19 cellular contexts compared by ENCODE assay signal in genomic region chr22:20663941-20664593, GRCh38.
"Had no signal": no experiment of that assay in that cellular context is flagged by ENCODE, and none has a peak within 500 bp of the region (broad histone marks: within the 10 kb centered on the region; RNA-seq: fewer than 3 reads in every experiment).

No MANE protein-coding gene starts in this region.

- H3K9me3 ChIP-seq: mucosa of descending colon, pancreas, testis had no signal

- ATAC-seq: effector memory CD8-positive, alpha-beta T cell; mucosa of descending colon; naive thymus-derived CD8-positive, alpha-beta T cell; pancreas; right cardiac atrium; stimulated activated effector memory CD8-positive, alpha-beta T cell treated with anti-CD3 and anti-CD28 coated beads, Interleukin-12 subunit alpha, Interleukin-12 subunit beta, amount 100 ng/mL, for 72 hours; stimulated activated naive CD8-positive, alpha-beta T cell treated with anti-CD3 and anti-CD28 coated beads, Interleukin-15, amount 100 ng/mL, for 72 hours had no signal

- H3K4me3 Mint-ChIP-seq: dendritic cell treated with granulocyte-macrophage colony-stimulating factor and Interleukin-4, amounts not matched to agents 40 ng/mL and 50 ng/mL, for 4 days; effector memory CD8-positive, alpha-beta T cell; naive thymus-derived CD8-positive, alpha-beta T cell; stimulated activated effector memory CD8-positive, alpha-beta T cell treated with anti-CD3 and anti-CD28 coated beads, Interleukin-12 subunit alpha, Interleukin-12 subunit beta, amount 100 ng/mL, for 72 hours; stimulated activated naive CD8-positive, alpha-beta T cell treated with anti-CD3 and anti-CD28 coated beads, Interleukin-15, amount 100 ng/mL, for 72 hours had no signal

- H3K36me3 ChIP-seq: pancreas, tibial nerve had no signal

- DNase-seq: effector memory CD8-positive, alpha-beta T cell; erythroblast; foreskin melanocyte; head of caudate nucleus; hippocampal formation; kidney glomerular epithelial cell; mucosa of descending colon; naive thymus-derived CD8-positive, alpha-beta T cell; pancreas; right cardiac atrium; stimulated activated CD4-positive, alpha-beta T cell treated with anti-CD3 and anti-CD28 coated beads, Interleukin-4, amount 100 ng/mL, for 1 hour; stimulated activated CD8-positive, alpha-beta memory T cell treated with anti-CD3 and anti-CD28 coated beads, Interleukin-4, amount 100 ng/mL, for 48 hours; stimulated activated naive CD8-positive, alpha-beta T cell treated with anti-CD3 and anti-CD28 coated beads, Interleukin-15, amount 100 ng/mL, for 72 hours; testis had no signal

- H3K4me1 ChIP-seq: pancreas, testis, tibial nerve had no signal

- H3K27ac ChIP-seq: pancreas, testis, tibial nerve had no signal

- H3K4me3 ChIP-seq: mucosa of descending colon, pancreas, smooth muscle cell, testis, tibial nerve had no signal

- H3K4me2 ChIP-seq: smooth muscle cell had no signal

- H3K36me3 Mint-ChIP-seq: stimulated activated effector memory CD8-positive, alpha-beta T cell treated with anti-CD3 and anti-CD28 coated beads, Interleukin-12 subunit alpha, Interleukin-12 subunit beta, amount 100 ng/mL, for 72 hours had no signal

- H3K27me3 ChIP-seq: testis, tibial nerve had no signal

- H3K4me1 Mint-ChIP-seq: stimulated activated effector memory CD8-positive, alpha-beta T cell treated with anti-CD3 and anti-CD28 coated beads, Interleukin-12 subunit alpha, Interleukin-12 subunit beta, amount 100 ng/mL, for 72 hours; stimulated activated naive CD8-positive, alpha-beta T cell treated with anti-CD3 and anti-CD28 coated beads, Interleukin-15, amount 100 ng/mL, for 72 hours had no signal

- H3K27ac Mint-ChIP-seq: dendritic cell treated with granulocyte-macrophage colony-stimulating factor and Interleukin-4, amounts not matched to agents 40 ng/mL and 50 ng/mL, for 4 days; effector memory CD8-positive, alpha-beta T cell; progenitor cell of endocrine pancreas; stimulated activated effector memory CD8-positive, alpha-beta T cell treated with anti-CD3 and anti-CD28 coated beads, Interleukin-12 subunit alpha, Interleukin-12 subunit beta, amount 100 ng/mL, for 72 hours; stimulated activated naive CD8-positive, alpha-beta T cell treated with anti-CD3 and anti-CD28 coated beads, Interleukin-15, amount 100 ng/mL, for 72 hours had no signal

- FAIRE-seq: pancreas had no signal
